27 cellular contexts compared by ENCODE assay signal in the genomic region with DNA sequence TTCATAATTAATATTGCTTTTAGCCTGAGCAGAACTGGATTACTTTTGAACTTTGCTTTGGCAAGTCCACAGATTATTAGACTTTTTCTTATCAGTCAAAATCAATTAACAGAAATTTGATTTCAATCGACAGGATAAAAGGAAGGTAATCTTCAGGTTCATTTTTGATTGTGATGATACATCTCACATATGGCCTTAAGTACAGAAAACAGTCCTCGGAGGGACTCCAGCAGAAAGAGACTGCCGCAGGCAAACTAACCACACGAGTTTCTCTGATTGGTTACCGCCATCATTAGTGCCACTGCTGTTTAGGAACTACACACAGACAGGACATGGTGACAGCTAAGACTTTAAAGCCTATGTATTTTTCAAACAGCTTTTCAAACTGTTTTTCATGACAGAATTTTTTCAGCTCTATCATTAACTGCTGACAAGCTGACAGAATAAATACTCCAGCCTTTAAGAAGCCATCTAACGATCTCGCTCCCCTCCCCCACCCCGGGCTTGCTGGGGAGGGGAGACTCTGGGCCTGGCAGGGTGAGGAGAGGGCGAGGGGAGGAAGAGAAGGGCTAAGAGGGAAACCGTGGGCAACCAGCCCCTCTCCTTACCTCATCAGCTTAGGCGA.
"Had no signal": no experiment of that assay in that cellular context is flagged by ENCODE, and none has a peak within 500 bp of the region (broad histone marks: within the 10 kb centered on the region; RNA-seq: fewer than 3 reads in every experiment).

No MANE protein-coding gene starts in this region.

- DNase-seq: activated B cell treated with CpG ODN at 0.5 μM for 24 hours; activated CD4-positive, alpha-beta T cell treated with anti-CD3 and anti-CD28 coated beads for 1 hour; activated CD4-positive, alpha-beta T cell treated with anti-CD3 and anti-CD28 coated beads, Interleukin-2, amount 10 ng/mL, durations not matched to agents 24 days and 14 days; activated CD4-positive, alpha-beta T cell treated with anti-CD3 and anti-CD28 coated beads, Interleukin-2, amount 50 U/mL, for 48 hours; activated CD8-positive, alpha-beta memory T cell treated with anti-CD3 and anti-CD28 coated beads, Interleukin-2, amount 10 ng/mL, durations not matched to agents 7 days and 5 days; activated effector memory CD4-positive, alpha-beta T cell treated with Interleukin-2 at 50 U/mL for 16 hours; activated naive CD4-positive, alpha-beta T cell; activated T-cell treated with anti-CD3 and anti-CD28 coated beads, Interleukin-2, amount 50 U/mL, for 24 hours; aorta; caudate nucleus; Kasumi-1; KBM-7; NCI-H1105 treated with DMSO at 0.1 percent for 48 hours; NCI-H1436 treated with DMSO at 0.1 percent for 48 hours; NCI-H187; NCI-H2081; NCI-H345; NCI-H510A; NCI-H526 treated with DMSO at 0.1 percent for 48 hours; NK-92 treated with Interleukin-12 subunit alpha and Interleukin-12 subunit beta, amount 100 ng/mL, for 24 hours; OCI-M1; RPMI8226; T-helper 17 cell; T1000 had no signal

- H3K4me3 ChIP-seq: breast epithelium had no signal

- H3K27me3 ChIP-seq: breast epithelium had no signal

- ATAC-seq: activated CD8-positive, alpha-beta memory T cell treated with anti-CD3 and anti-CD28 coated beads, Interleukin-2, amount 10 ng/mL, durations not matched to agents 7 days and 5 days; Panc1; Right ventricle myocardium inferior; T-helper 17 cell had no signal

- H3K4me1 ChIP-seq: breast epithelium had no signal

- H3K36me3 ChIP-seq: breast epithelium had no signal

- H3K27ac ChIP-seq: breast epithelium had no signal

- H3K9me3 ChIP-seq: breast epithelium had no signal
